ENCODE assay signal across 9 cellular contexts in genomic region chr20:31670371-31671228, GRCh38. TPM values are rescaled to one million over a fixed set of nuclear protein-coding genes. Genes with fewer than 3 reads are reported as not detected.
A peak's percentile ranks its signal among the peaks of the same experiment; 100 is the strongest.
DNase-seq lines count a peak whose midpoint lies in the region; ATAC-seq and TF ChIP-seq lines count a peak whose summit lies in the region.
"Had no signal": no experiment of that assay in that cellular context is flagged by ENCODE, and none has a peak within 500 bp of the region (broad histone marks: within the 10 kb centered on the region; RNA-seq: fewer than 3 reads in every experiment).

No MANE protein-coding gene starts in this region.

- H3K4me1 Mint-ChIP-seq in activated CD8-positive, alpha-beta memory T cell treated with anti-CD3 and anti-CD28 coated beads, Interleukin-2, amount 10 ng/mL, durations not matched to agents 7 days and 5 days = peaks cover 90% of the 10 kb centered on the region
- peaks cover 38% of the 10 kb centered on the region for H3K4me1 Mint-ChIP-seq in chondrocyte (ENCODE audit: low read depth)

- peak overlapping the region; percentile 38 for H3K27ac Mint-ChIP-seq in activated CD8-positive, alpha-beta memory T cell treated with anti-CD3 and anti-CD28 coated beads, Interleukin-2, amount 10 ng/mL, durations not matched to agents 7 days and 5 days
- H3K27ac Mint-ChIP-seq in chondrocyte (ENCODE audit: unreplicated experiment) = peak overlapping the region; percentile 83

- peaks cover 42% of the 10 kb centered on the region for H3K36me3 Mint-ChIP-seq in activated CD8-positive, alpha-beta memory T cell treated with anti-CD3 and anti-CD28 coated beads, Interleukin-2, amount 10 ng/mL, durations not matched to agents 7 days and 5 days
- peaks cover 26% of the 10 kb centered on the region for H3K36me3 Mint-ChIP-seq in chondrocyte (ENCODE audit: low read depth)

- CTCF ChIA-PET in activated CD8-positive, alpha-beta memory T cell treated with anti-CD3 and anti-CD28 coated beads, Interleukin-2, amount 10 ng/mL, durations not matched to agents 7 days and 5 days (lab: Charles Lee) = interaction anchor here (1.6 to 25.0 kb wide), 3 partner anchors 10 to 53 kb away, joined by 8 to 685 read pairs (median 94); partner anchors contain the start of gene BCL2L1

- no peak for TF ChIP-seq CTCF in chondrocyte (IDR thresholded peaks at IDR 0.05)

- no peak for ATAC-seq in activated CD8-positive, alpha-beta memory T cell treated with anti-CD3 and anti-CD28 coated beads, Interleukin-2, amount 10 ng/mL, durations not matched to agents 7 days and 5 days
- no peak for ATAC-seq in HG03280 (IDR thresholded peaks at IDR 0.05; ENCODE audit: unreplicated experiment)

- H3K4me3 Mint-ChIP-seq in activated CD8-positive, alpha-beta memory T cell treated with anti-CD3 and anti-CD28 coated beads, Interleukin-2, amount 10 ng/mL, durations not matched to agents 7 days and 5 days = no peak overlapping the region
- H3K4me3 Mint-ChIP-seq in chondrocyte (ENCODE audit: unreplicated experiment) = no peak overlapping the region

- no peaks in the 10 kb centered on the region for H3K27me3 Mint-ChIP-seq in activated CD8-positive, alpha-beta memory T cell treated with anti-CD3 and anti-CD28 coated beads, Interleukin-2, amount 10 ng/mL, durations not matched to agents 7 days and 5 days
- H3K27me3 Mint-ChIP-seq in chondrocyte (ENCODE audit: low read depth) = no peaks in the 10 kb centered on the region

- DNase-seq in activated CD8-positive, alpha-beta memory T cell treated with anti-CD3 and anti-CD28 coated beads, Interleukin-2, amount 10 ng/mL, durations not matched to agents 7 days and 5 days = no peak
- DNase-seq in activated CD8-positive, alpha-beta memory T cell treated with anti-CD3 and anti-CD28 coated beads, Interleukin-2, amount 50 U/mL, for 4 hours = no peak
- DNase-seq in chondrocyte (ENCODE audit: low spot score) = no peak
- DNase-seq in midbrain (lab: John Stamatoyannopoulos, UW) = peak; percentile 90
- peak; percentile 70 for DNase-seq in ureter (ENCODE audit: low spot score)
- no peak for DNase-seq in DMS79 treated with DMSO at 0.1 percent for 48 hours (lab: John Stamatoyannopoulos, UW)
- no peak for DNase-seq in iPS-NIHi11 (ENCODE audit: low spot score)
- DNase-seq: SW 1271 had no signal

- H3K9me3 Mint-ChIP-seq in activated CD8-positive, alpha-beta memory T cell treated with anti-CD3 and anti-CD28 coated beads, Interleukin-2, amount 10 ng/mL, durations not matched to agents 7 days and 5 days (ENCODE audit: low read depth) = no peaks in the 10 kb centered on the region
- H3K9me3 Mint-ChIP-seq in chondrocyte (ENCODE audit: low read depth) = no peaks in the 10 kb centered on the region

RNA-seq across cellular contexts. Expression of gene COX4I2, which starts 32.9 kb away (rescaled TPM):
- total RNA-seq in activated CD8-positive, alpha-beta memory T cell treated with anti-CD3 and anti-CD28 coated beads, Interleukin-2, amount 10 ng/mL, durations not matched to agents 7 days and 5 days = not detected
- not detected in 3 replicates for total RNA-seq in chondrocyte
- total RNA-seq in ureter = 4.0 TPM

RNA-seq across cellular contexts. Expression of gene BCL2L1, which starts 52.1 kb away (rescaled TPM):
- total RNA-seq in activated CD8-positive, alpha-beta memory T cell treated with anti-CD3 and anti-CD28 coated beads, Interleukin-2, amount 10 ng/mL, durations not matched to agents 7 days and 5 days = 100 to 1,000 TPM in 1 of 2 experiments, 10 to 100 TPM in 1; 69.8 to 121 TPM
- total RNA-seq in chondrocyte = 55.9 to 96.1 TPM (median 90.7 TPM) in 3 replicates
- 91.4 TPM for total RNA-seq in ureter

Comparison
In these comparisons a context has a peak if more than half of its experiments do, and no peak if none do; other contexts are left out.
1. DNase-seq: peak in midbrain (single experiment) and ureter (single experiment); none in activated CD8-positive, alpha-beta memory T cell treated with anti-CD3 and anti-CD28 coated beads, Interleukin-2, amount 10 ng/mL, durations not matched to agents 7 days and 5 days (single experiment), activated CD8-positive, alpha-beta memory T cell treated with anti-CD3 and anti-CD28 coated beads, Interleukin-2, amount 50 U/mL, for 4 hours (single experiment), chondrocyte (single experiment), DMS79 treated with DMSO at 0.1 percent for 48 hours (single experiment) and iPS-NIHi11 (single experiment).